1 cellular context compared by ENCODE assay signal in the genomic region with DNA sequence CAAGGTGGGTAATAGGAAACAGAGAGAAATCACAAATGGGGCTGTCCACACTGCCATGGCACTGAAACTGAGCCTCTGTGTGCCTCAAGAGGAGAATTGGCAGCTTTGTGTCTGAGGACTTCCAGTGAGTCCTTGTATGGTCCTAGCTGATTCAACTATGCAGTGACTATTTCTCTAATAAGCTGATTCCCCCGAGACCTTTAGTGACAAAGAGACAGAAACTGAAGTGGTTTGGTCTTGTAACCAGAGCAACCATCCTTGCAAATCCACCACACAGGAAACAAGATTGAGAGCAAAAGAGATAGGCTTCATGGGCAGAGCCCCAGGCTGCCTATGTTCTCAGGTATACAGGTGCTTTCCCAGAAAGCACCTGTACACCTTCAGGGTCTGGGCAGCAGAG.
TF ChIP-seq lines count a peak whose summit lies in the region.

No MANE protein-coding gene starts in this region.

TF ChIP-seq in GM12878, 131 proteins besides CTCF, POLR2A, EP300 and RAD21 (continued from another document):
- TF ChIP-seq, protein P1, sequence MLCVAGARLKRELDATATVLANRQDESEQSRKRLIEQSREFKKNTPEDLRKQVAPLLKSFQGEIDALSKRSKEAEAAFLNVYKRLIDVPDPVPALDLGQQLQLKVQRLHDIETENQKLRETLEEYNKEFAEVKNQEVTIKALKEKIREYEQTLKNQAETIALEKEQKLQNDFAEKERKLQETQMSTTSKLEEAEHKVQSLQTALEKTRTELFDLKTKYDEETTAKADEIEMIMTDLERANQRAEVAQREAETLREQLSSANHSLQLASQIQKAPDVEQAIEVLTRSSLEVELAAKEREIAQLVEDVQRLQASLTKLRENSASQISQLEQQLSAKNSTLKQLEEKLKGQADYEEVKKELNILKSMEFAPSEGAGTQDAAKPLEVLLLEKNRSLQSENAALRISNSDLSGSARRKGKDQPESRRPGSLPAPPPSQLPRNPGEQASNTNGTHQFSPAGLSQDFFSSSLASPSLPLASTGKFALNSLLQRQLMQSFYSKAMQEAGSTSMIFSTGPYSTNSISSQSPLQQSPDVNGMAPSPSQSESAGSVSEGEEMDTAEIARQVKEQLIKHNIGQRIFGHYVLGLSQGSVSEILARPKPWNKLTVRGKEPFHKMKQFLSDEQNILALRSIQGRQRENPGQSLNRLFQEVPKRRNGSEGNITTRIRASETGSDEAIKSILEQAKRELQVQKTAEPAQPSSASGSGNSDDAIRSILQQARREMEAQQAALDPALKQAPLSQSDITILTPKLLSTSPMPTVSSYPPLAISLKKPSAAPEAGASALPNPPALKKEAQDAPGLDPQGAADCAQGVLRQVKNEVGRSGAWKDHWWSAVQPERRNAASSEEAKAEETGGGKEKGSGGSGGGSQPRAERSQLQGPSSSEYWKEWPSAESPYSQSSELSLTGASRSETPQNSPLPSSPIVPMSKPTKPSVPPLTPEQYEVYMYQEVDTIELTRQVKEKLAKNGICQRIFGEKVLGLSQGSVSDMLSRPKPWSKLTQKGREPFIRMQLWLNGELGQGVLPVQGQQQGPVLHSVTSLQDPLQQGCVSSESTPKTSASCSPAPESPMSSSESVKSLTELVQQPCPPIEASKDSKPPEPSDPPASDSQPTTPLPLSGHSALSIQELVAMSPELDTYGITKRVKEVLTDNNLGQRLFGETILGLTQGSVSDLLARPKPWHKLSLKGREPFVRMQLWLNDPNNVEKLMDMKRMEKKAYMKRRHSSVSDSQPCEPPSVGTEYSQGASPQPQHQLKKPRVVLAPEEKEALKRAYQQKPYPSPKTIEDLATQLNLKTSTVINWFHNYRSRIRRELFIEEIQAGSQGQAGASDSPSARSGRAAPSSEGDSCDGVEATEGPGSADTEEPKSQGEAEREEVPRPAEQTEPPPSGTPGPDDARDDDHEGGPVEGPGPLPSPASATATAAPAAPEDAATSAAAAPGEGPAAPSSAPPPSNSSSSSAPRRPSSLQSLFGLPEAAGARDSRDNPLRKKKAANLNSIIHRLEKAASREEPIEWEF (IDR thresholded peaks at IDR 0.05; ENCODE audit: insufficient replicate concordance, low read depth, low read length) = peak; percentile 49
